8 cellular contexts compared by ENCODE assay signal in genomic region chr4:2787230-2788100, GRCh38. TPM values are rescaled to one million over a fixed set of nuclear protein-coding genes. Genes with fewer than 3 reads are reported as not detected.
DNase-seq lines count a peak whose midpoint lies in the region; ATAC-seq and TF ChIP-seq lines count a peak whose summit lies in the region.

No MANE protein-coding gene starts in this region.

- peak overlapping the region; percentile 86 to 96 for H3K27ac ChIP-seq in right atrium auricular region

- H3K36me3 Mint-ChIP-seq in stimulated activated naive B cell treated with anti-CD40 and anti-IgM and Interleukin-4, amounts not matched to agents 10 μg/mL and 1 μg/mL and 100 μg/mL, for 72 hours, result peaks cover 0 to 6% of the 10 kb centered on the region in 2 donors

- H3K9me3 ChIP-seq in right atrium auricular region, result peaks cover 0 to 14% of the 10 kb centered on the region in 2 donors

- H3K27me3 Mint-ChIP-seq in stimulated activated naive B cell treated with anti-CD40 and anti-IgM and Interleukin-4, amounts not matched to agents 10 μg/mL and 1 μg/mL and 100 μg/mL, for 72 hours, result no peaks in the 10 kb centered on the region

- DNase-seq in activated effector memory CD4-positive, alpha-beta T cell treated with anti-CD3 and anti-CD28 coated beads, Interleukin-2, amount 50 U/mL, for 16 hours, result peak; percentile 85
- DNase-seq in activated effector memory CD4-positive, alpha-beta T cell treated with Interleukin-2 at 50 U/mL for 16 hours, result no peak
- DNase-seq in activated CD4-positive, alpha-beta T cell treated with anti-CD3 and anti-CD28 coated beads, Interleukin-2, amount 50 U/mL, for 4 hours, result peak; percentile 44 to 58
- DNase-seq in right atrium auricular region (ENCODE audit: low spot score) (no peak), HuH-7.5 (ENCODE audit: low spot score) (no peak), cerebellar cortex (ENCODE audit: low spot score) (no peak)
- peak; percentile 83 for DNase-seq in stimulated activated naive B cell treated with anti-CD40 and anti-IgM and Interleukin-4, amounts not matched to agents 10 μg/mL and 1 μg/mL and 100 μg/mL, for 72 hours

- no peak overlapping the region for H3K4me3 ChIP-seq in right atrium auricular region

- peaks cover 58 to 82% of the 10 kb centered on the region in 2 donors for H3K4me1 Mint-ChIP-seq in stimulated activated naive B cell treated with anti-CD40 and anti-IgM and Interleukin-4, amounts not matched to agents 10 μg/mL and 1 μg/mL and 100 μg/mL, for 72 hours

- peak in 1 of 2 donors; percentile 19 for TF ChIP-seq CTCF in right atrium auricular region (IDR thresholded peaks at IDR 0.05)

- H3K9me3 Mint-ChIP-seq in stimulated activated naive B cell treated with anti-CD40 and anti-IgM and Interleukin-4, amounts not matched to agents 10 μg/mL and 1 μg/mL and 100 μg/mL, for 72 hours, result peaks cover 5 to 7% of the 10 kb centered on the region in 2 donors

- H3K36me3 ChIP-seq in right atrium auricular region, result no peaks in the 10 kb centered on the region

- peaks cover 0 to 55% of the 10 kb centered on the region in 2 donors for H3K4me1 ChIP-seq in right atrium auricular region

- H3K4me3 Mint-ChIP-seq in stimulated activated naive B cell treated with anti-CD40 and anti-IgM and Interleukin-4, amounts not matched to agents 10 μg/mL and 1 μg/mL and 100 μg/mL, for 72 hours, result peak overlapping the region; percentile 65 to 70

- no peaks in the 10 kb centered on the region for H3K27me3 ChIP-seq in right atrium auricular region

- peak overlapping the region; percentile 99 for H3K27ac Mint-ChIP-seq in stimulated activated naive B cell treated with anti-CD40 and anti-IgM and Interleukin-4, amounts not matched to agents 10 μg/mL and 1 μg/mL and 100 μg/mL, for 72 hours

- ATAC-seq in HG03139 (IDR thresholded peaks at IDR 0.05; ENCODE audit: unreplicated experiment), result peak; percentile 42
- peak; percentile 78 to 81 for ATAC-seq in stimulated activated naive B cell treated with anti-CD40 and anti-IgM and Interleukin-4, amounts not matched to agents 10 μg/mL and 1 μg/mL and 100 μg/mL, for 72 hours (replicated peaks)

RNA-seq across cellular contexts. Expression of gene SH3BP2, which starts 5.4 kb away (rescaled TPM):
- 10 to 100 TPM; 20.1 to 25.2 TPM for total RNA-seq in right atrium auricular region

RNA-seq across cellular contexts. Expression of gene TNIP2, which starts 31.3 kb away (rescaled TPM):
- 10 to 100 TPM; 28.0 to 45.8 TPM for total RNA-seq in right atrium auricular region

RNA-seq across cellular contexts. Expression of gene ADD1, which starts 56.2 kb away (rescaled TPM):
- total RNA-seq in right atrium auricular region, result 100 to 1,000 TPM; 171 to 196 TPM

Comparison
In these comparisons a context has a peak if more than half of its experiments do, and no peak if none do; other contexts are left out.
1. DNase-seq: peak in activated effector memory CD4-positive, alpha-beta T cell treated with anti-CD3 and anti-CD28 coated beads, Interleukin-2, amount 50 U/mL, for 16 hours (single experiment), activated CD4-positive, alpha-beta T cell treated with anti-CD3 and anti-CD28 coated beads, Interleukin-2, amount 50 U/mL, for 4 hours (2 of 2) and stimulated activated naive B cell treated with anti-CD40 and anti-IgM and Interleukin-4, amounts not matched to agents 10 μg/mL and 1 μg/mL and 100 μg/mL, for 72 hours (single experiment); none in activated effector memory CD4-positive, alpha-beta T cell treated with Interleukin-2 at 50 U/mL for 16 hours (single experiment), right atrium auricular region (single experiment), HuH-7.5 (single experiment) and cerebellar cortex (single experiment).